In genomic region chr16:726438-727290, GRCh38 we compare ENCODE assay signal across 8 cellular contexts. TPM values are rescaled to one million over a fixed set of nuclear protein-coding genes. Genes with fewer than 3 reads are reported as not detected.
DNase-seq lines count a peak whose midpoint lies in the region; ATAC-seq, FAIRE-seq and TF ChIP-seq lines count a peak whose summit lies in the region.

TSS of gene CCDC78 (minus strand) at chr16:726443. CDS start at chr16:726367, 76 bp downstream.
A gene with protein sequence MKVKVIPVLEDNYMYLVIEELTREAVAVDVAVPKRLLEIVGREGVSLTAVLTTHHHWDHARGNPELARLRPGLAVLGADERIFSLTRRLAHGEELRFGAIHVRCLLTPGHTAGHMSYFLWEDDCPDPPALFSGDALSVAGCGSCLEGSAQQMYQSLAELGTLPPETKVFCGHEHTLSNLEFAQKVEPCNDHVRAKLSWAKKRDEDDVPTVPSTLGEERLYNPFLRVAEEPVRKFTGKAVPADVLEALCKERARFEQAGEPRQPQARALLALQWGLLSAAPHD (plus strand): TSS chr16:727106. CDS start chr16:727510, 404 bp downstream.

- H3K9me1 ChIP-seq in keratinocyte (ENCODE audit: control insufficient read depth, extremely low read depth, insufficient read depth, low read length), result peaks cover 2% of the 10 kb centered on the region

- DNase-seq in DMS53 (lab: John Stamatoyannopoulos, UW) (peak; percentile 89), T-helper 9 cell (peak; percentile 57), T47D (ENCODE audit: low read depth in 1 of 2, low spot score in 1 of 2) (peak; percentile 79 to 84), keratinocyte (ENCODE audit: low read depth, low spot score) (no peak), foreskin melanocyte (no peak)
- DNase-seq in stimulated activated CD4-positive, alpha-beta T cell treated with anti-CD3 and anti-CD28 coated beads, Interleukin-15, amount 100 ng/mL, for 24 hours, result peak; percentile 79

- H4K20me1 ChIP-seq in keratinocyte (ENCODE audit: control insufficient read depth, extremely low read depth, insufficient read depth, low read length), result no peaks in the 10 kb centered on the region

- H3K4me3 ChIP-seq in keratinocyte (ENCODE audit: control insufficient read depth in 2 of 3, extremely low read depth in 1 of 3, insufficient read depth in 2 of 3, low read depth in 1 of 3, low read length in 3 of 3), result peak within 1 kb of the TSS; percentile 71 to 77 (median 76)

- no peak for TF ChIP-seq CTCF in keratinocyte (optimal IDR thresholded peaks at IDR 0.05 in 1 of 3, IDR thresholded peaks at IDR 0.05 in 1 of 3, conservative IDR thresholded peaks at IDR 0.05 in 1 of 3; ENCODE audit: extremely low read depth in 1 of 3, insufficient read depth in 2 of 3, low read length in 3 of 3)

- H3K79me2 ChIP-seq in keratinocyte (ENCODE audit: control insufficient read depth, insufficient read depth, low read length), result no peaks in the 10 kb centered on the region

- H3K27ac ChIP-seq in keratinocyte (ENCODE audit: control insufficient read depth, insufficient read depth, low read length), result peak within 1 kb of the TSS; percentile 26

- H3K36me3 ChIP-seq in keratinocyte (ENCODE audit: control insufficient read depth in 2 of 2, extremely low read depth in 1 of 2, insufficient read depth in 2 of 2, low read length in 2 of 2), result peaks cover 0 to 6% of the 10 kb centered on the region in 2 experiments

- no peaks in the 10 kb centered on the region for H3K27me3 ChIP-seq in keratinocyte (ENCODE audit: control insufficient read depth, extremely low read depth, insufficient read depth, low read length)

- peak within 1 kb of the TSS; percentile 12 for H2AFZ ChIP-seq in keratinocyte (ENCODE audit: control insufficient read depth, low read length)

- no peak for FAIRE-seq in keratinocyte (lab: Jason Lieb, UNC)

- ATAC-seq in HG03521 (IDR thresholded peaks at IDR 0.05; ENCODE audit: unreplicated experiment) (peak; percentile 31), GM21723 (IDR thresholded peaks at IDR 0.05; ENCODE audit: unreplicated experiment) (no peak)

- in situ Hi-C loops in T47D (cut with HindIII; ENCODE audit: low pct_unique_long_range_greater_than_20kb, low sequenced_read_pairs), result no loop called here

- H3K9ac ChIP-seq in keratinocyte (ENCODE audit: control insufficient read depth, extremely low read depth, insufficient read depth, low read length), result peak within 1 kb of the TSS; percentile 76

- peaks cover 4% of the 10 kb centered on the region for H3K4me1 ChIP-seq in keratinocyte (ENCODE audit: control insufficient read depth, extremely low read depth, insufficient read depth, low read length)

- no peaks in the 10 kb centered on the region for H3K9me3 ChIP-seq in keratinocyte (ENCODE audit: control insufficient read depth, low read depth, low read length)

- dilution Hi-C loops in keratinocyte (cut with MboI; ENCODE audit: extremely low pct_ligation_motif_present, low sequenced_read_pairs), result no loop called here

- H3K4me2 ChIP-seq in keratinocyte (ENCODE audit: control insufficient read depth, extremely low read depth, insufficient read depth, low read depth, low read length), result peak within 1 kb of the TSS; percentile 95

RNA-seq across cellular contexts. Expression of gene CCDC78, which starts in this region (rescaled TPM):
- 2.0 to 4.1 TPM (median 2.5 TPM) in 3 replicates for polyA plus RNA-seq in keratinocyte
- 3.0 TPM for polyA plus RNA-seq in keratinocyte (2011; ENCODE audit: low read depth)
- polyA plus RNA-seq in keratinocyte (2011; cell fraction: cytosol; rRNA removed), result 0.61 and 0.68 TPM in 2 replicates
- 15.1 and 20.5 TPM in 2 replicates for polyA plus RNA-seq in keratinocyte (2011; cell fraction: nucleus; rRNA removed)
- polyA plus RNA-seq in keratinocyte (2012; ENCODE audit: low replicate concordance), result 2.0 and 2.4 TPM in 2 replicates
- 0.56 to 1.4 TPM (median 0.73 TPM) in 3 replicates for polyA minus RNA-seq in keratinocyte
- not detected for polyA minus RNA-seq in keratinocyte (2011; cell fraction: cytosol; rRNA and poly(A)+ RNA removed)
- 0.70 and 2.4 TPM in 2 replicates for polyA minus RNA-seq in keratinocyte (2011; cell fraction: nucleus; rRNA and poly(A)+ RNA removed)

RNA-seq across cellular contexts. Expression of the second gene that starts in this region (rescaled TPM):
- polyA plus RNA-seq in keratinocyte, result 6.8 to 30.7 TPM (median 8.0 TPM) in 3 replicates
- 4.2 TPM for polyA plus RNA-seq in keratinocyte (2011; ENCODE audit: low read depth)
- 2.5 and 10.9 TPM in 2 replicates for polyA plus RNA-seq in keratinocyte (2011; cell fraction: cytosol; rRNA removed)
- polyA plus RNA-seq in keratinocyte (2011; cell fraction: nucleus; rRNA removed), result 53.3 and 72.7 TPM in 2 replicates
- polyA plus RNA-seq in keratinocyte (2012; ENCODE audit: low replicate concordance), result 9.9 and 16.8 TPM in 2 replicates
- 0.93 to 3.6 TPM (median 2.0 TPM) in 3 replicates for polyA minus RNA-seq in keratinocyte
- polyA minus RNA-seq in keratinocyte (2011; cell fraction: cytosol; rRNA and poly(A)+ RNA removed), result 13.8 TPM
- polyA minus RNA-seq in keratinocyte (2011; cell fraction: nucleus; rRNA and poly(A)+ RNA removed), result 5.9 and 11.4 TPM in 2 replicates

Comparison
In these comparisons a context has a peak if more than half of its experiments do, and no peak if none do; other contexts are left out.
1. DNase-seq: peak in DMS53 (single experiment), T-helper 9 cell (single experiment), T47D (2 of 2) and stimulated activated CD4-positive, alpha-beta T cell treated with anti-CD3 and anti-CD28 coated beads, Interleukin-15, amount 100 ng/mL, for 24 hours (single experiment); none in keratinocyte (single experiment) and foreskin melanocyte (single experiment).